In genomic region chr2:119638891-119639539, GRCh38 we compare ENCODE assay signal across 17 cellular contexts. TPM values are rescaled to one million over a fixed set of nuclear protein-coding genes. Genes with fewer than 3 reads are reported as not detected.
DNase-seq lines count a peak whose midpoint lies in the region; ATAC-seq and TF ChIP-seq lines count a peak whose summit lies in the region.
"Had no signal": no experiment of that assay in that cellular context is flagged by ENCODE, and none has a peak within 500 bp of the region (broad histone marks: within the 10 kb centered on the region; RNA-seq: fewer than 3 reads in every experiment).

No MANE protein-coding gene starts in this region.

- DNase-seq in Daoy (ENCODE audit: low read depth) (peak; percentile 28), NCI-H128 (lab: John Stamatoyannopoulos, UW; ENCODE audit: unreplicated experiment) (peak; percentile 10), ecto neural progenitor cell (ENCODE audit: low spot score) (peak; percentile 64), mesendoderm (peak; percentile 78), NCI-H1436 treated with DMSO at 0.1 percent for 48 hours (lab: John Stamatoyannopoulos, UW) (no peak), gastrocnemius medialis (no peak), RPMI8226 (no peak)
- DNase-seq: activated B cell treated with CpG ODN at 0.5 μM for 24 hours; activated effector memory CD4-positive, alpha-beta T cell treated with anti-CD3 and anti-CD28 coated beads, Interleukin-2, amount 50 U/mL, for 16 hours; GOT3; MV-4-11; NCI-H526 treated with DMSO at 0.1 percent for 48 hours; spleen; stimulated activated naive CD8-positive, alpha-beta T cell treated with anti-CD3 and anti-CD28 coated beads, Interleukin-15, Interleukin-2, amounts not matched to agents 100 U/mL and 50 U/mL, for 24 hours; uterus had no signal

- H3K18ac ChIP-seq in mesendoderm (ENCODE audit: low read length): no peak overlapping the region

- H2BK15ac ChIP-seq in mesendoderm (replicated peaks; ENCODE audit: low read depth): no peak overlapping the region

- no peaks in the 10 kb centered on the region for H3K9me3 ChIP-seq in gastrocnemius medialis
- H3K9me3 ChIP-seq: breast epithelium, uterus had no signal

- H3K4me3 ChIP-seq in mesendoderm (ENCODE audit: low read length): no peak overlapping the region
- H3K4me3 ChIP-seq in gastrocnemius medialis: no peak overlapping the region
- H3K4me3 ChIP-seq: breast epithelium, spleen, uterus had no signal

- no peaks in the 10 kb centered on the region for H3K36me3 ChIP-seq in mesendoderm (ENCODE audit: control insufficient read depth, insufficient read depth, low read length)
- no peaks in the 10 kb centered on the region for H3K36me3 ChIP-seq in gastrocnemius medialis
- H3K36me3 ChIP-seq: breast epithelium, spleen, uterus had no signal

- H3K27ac ChIP-seq in mesendoderm (ENCODE audit: low read depth, low read length): no peak overlapping the region
- no peak overlapping the region for H3K27ac ChIP-seq in gastrocnemius medialis
- H3K27ac ChIP-seq: breast epithelium, spleen, uterus had no signal

- H4K5ac ChIP-seq in mesendoderm (ENCODE audit: low read length): no peak overlapping the region

- H3K27me3 ChIP-seq in mesendoderm (ENCODE audit: insufficient read depth, low read length, poor library complexity) (no peaks in the 10 kb centered on the region), gastrocnemius medialis (no peaks in the 10 kb centered on the region)
- H3K27me3 ChIP-seq: uterus had no signal

- H3K9ac ChIP-seq in mesendoderm (ENCODE audit: low read length): no peak overlapping the region

- ATAC-seq in HG03135 (IDR thresholded peaks at IDR 0.05; ENCODE audit: unreplicated experiment) (no peak), gastrocnemius medialis (no peak)
- ATAC-seq: stimulated activated naive CD8-positive, alpha-beta T cell treated with anti-CD3 and anti-CD28 coated beads, Interleukin-15, Interleukin-2, amounts not matched to agents 100 U/mL and 50 U/mL, for 24 hours had no signal

- H2BK5ac ChIP-seq in mesendoderm (ENCODE audit: low read length): no peak overlapping the region

- intact Hi-C loops in gastrocnemius medialis (cut with DNase I; ENCODE audit: low total_unique reads): no loop called here

- WGBS in mesendoderm (ENCODE audit: extremely low coverage, insufficient coverage, low lambda C conversion rate): no CpG with 5 or more reads among the region's 17 CpGs

- no peak overlapping the region for H3K23ac ChIP-seq in mesendoderm (ENCODE audit: low read length)

- TF ChIP-seq POLR2A in gastrocnemius medialis (IDR thresholded peaks at IDR 0.05): no peak

- H3K56ac ChIP-seq in mesendoderm (ENCODE audit: low read length): no peak overlapping the region

- no peak overlapping the region for H2BK120ac ChIP-seq in mesendoderm (ENCODE audit: low read depth, low read length)

- H3K4me2 ChIP-seq in mesendoderm (ENCODE audit: low read length): no peak overlapping the region

- H4K8ac ChIP-seq in mesendoderm (ENCODE audit: low read depth, low read length): no peak overlapping the region

- no peaks in the 10 kb centered on the region for H3K79me1 ChIP-seq in mesendoderm (ENCODE audit: low read length)

- no peaks in the 10 kb centered on the region for H3K79me2 ChIP-seq in mesendoderm (ENCODE audit: control insufficient read depth, insufficient read depth, low read length)

- in situ Hi-C loops in gastrocnemius medialis (cut with MboI; ENCODE audit: low sequenced_read_pairs in 4 of 4): no loop called here

- no peaks in the 10 kb centered on the region for H3K4me1 ChIP-seq in mesendoderm (ENCODE audit: control insufficient read depth, low read depth, low read length)
- H3K4me1 ChIP-seq in gastrocnemius medialis: peaks cover 0 to 4% of the 10 kb centered on the region in 2 donors
- H3K4me1 ChIP-seq: breast epithelium, uterus had no signal

- no peak overlapping the region for H3K4ac ChIP-seq in mesendoderm (ENCODE audit: low read depth, low read length)

- no peak for TF ChIP-seq CTCF in gastrocnemius medialis (IDR thresholded peaks at IDR 0.05 in 4 of 5, conservative IDR thresholded peaks at IDR 0.05 in 1 of 5)

- no peak overlapping the region for H2AK5ac ChIP-seq in mesendoderm (ENCODE audit: low read length)

RNA-seq across cellular contexts. Expression of gene TMEM177, which starts 40.0 kb away (rescaled TPM):
- 14.4 and 19.2 TPM in 2 replicates for total RNA-seq in Daoy (2014; rRNA removed; shearing (Covaris generic))
- 20.2 TPM for polyA plus RNA-seq in mesendoderm (2013, experiment 1 of 2)
- polyA plus RNA-seq in mesendoderm (2013, experiment 2 of 2): 19.5 TPM
- 10 to 100 TPM in 1 of 4 donors, 1 to 10 TPM in 3; 5.1 to 13.4 (median 7.6) TPM for total RNA-seq in gastrocnemius medialis

Comparison
In these comparisons a context has a peak if more than half of its experiments do, and no peak if none do; other contexts are left out.
1. DNase-seq: peak in Daoy (single experiment), NCI-H128 (single experiment), ecto neural progenitor cell (single experiment) and mesendoderm (single experiment); none in NCI-H1436 treated with DMSO at 0.1 percent for 48 hours (single experiment), gastrocnemius medialis (0 of 2) and RPMI8226 (single experiment).